17 cellular contexts compared by ENCODE assay signal in the genomic region with DNA sequence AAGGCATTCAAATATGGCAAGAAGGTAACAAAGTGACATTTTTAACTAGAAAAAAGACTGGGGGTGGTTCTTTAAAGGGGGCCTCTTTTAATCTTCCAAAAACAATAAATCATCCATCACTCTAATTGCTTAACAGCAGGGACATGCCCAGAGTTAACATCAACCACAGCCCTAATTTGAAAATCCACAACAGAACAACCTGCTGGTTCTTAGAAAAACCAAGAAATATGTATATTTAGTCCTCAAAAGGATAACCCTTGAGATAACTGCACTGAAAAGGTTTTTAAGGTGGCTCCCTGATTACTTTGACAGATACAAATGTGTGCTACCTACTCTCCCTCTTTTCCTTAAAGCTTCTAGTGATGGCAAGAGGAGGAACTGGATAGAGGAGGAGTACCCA. TPM values are rescaled to one million over a fixed set of nuclear protein-coding genes. Genes with fewer than 3 reads are reported as not detected.
DNase-seq lines count a peak whose midpoint lies in the region; ATAC-seq and TF ChIP-seq lines count a peak whose summit lies in the region.
"Had no signal": no experiment of that assay in that cellular context is flagged by ENCODE, and none has a peak within 500 bp of the region (broad histone marks: within the 10 kb centered on the region; RNA-seq: fewer than 3 reads in every experiment).

No MANE protein-coding gene starts in this region.

- peak overlapping the region; percentile 63 for H3K27ac Mint-ChIP-seq in activated CD4-positive, alpha-beta memory T cell treated with anti-CD3 and anti-CD28 coated beads, Interleukin-2, amount 10 ng/mL, durations not matched to agents 7 days and 5 days
- H3K27ac Mint-ChIP-seq in immature natural killer cell = peak overlapping the region; percentile 20 to 77 (median 52)
- H3K27ac Mint-ChIP-seq: IgD-negative memory B cell had no signal

- peaks cover 15% of the 10 kb centered on the region for H3K36me3 ChIP-seq in cardiac muscle cell
- H3K36me3 ChIP-seq in urinary bladder (ENCODE audit: insufficient read depth) = peaks cover 9% of the 10 kb centered on the region
- H3K36me3 ChIP-seq: right lobe of liver had no signal

- H3K4me1 ChIP-seq in cardiac muscle cell (ENCODE audit: low read depth) = peaks cover 38% of the 10 kb centered on the region
- H3K4me1 ChIP-seq in urinary bladder (ENCODE audit: insufficient read depth) = no peaks in the 10 kb centered on the region

- H3K9me3 ChIP-seq in cardiac muscle cell (ENCODE audit: low read depth) = no peaks in the 10 kb centered on the region
- H3K9me3 ChIP-seq: right lobe of liver had no signal

- H3K4me1 Mint-ChIP-seq in activated CD4-positive, alpha-beta memory T cell treated with anti-CD3 and anti-CD28 coated beads, Interleukin-2, amount 10 ng/mL, durations not matched to agents 7 days and 5 days = peaks cover 70% of the 10 kb centered on the region
- H3K4me1 Mint-ChIP-seq in immature natural killer cell = peaks cover 54 to 78% of the 10 kb centered on the region in 2 donors

- POLR2A ChIA-PET in activated CD4-positive, alpha-beta memory T cell treated with anti-CD3 and anti-CD28 coated beads, Interleukin-2, amount 10 ng/mL, durations not matched to agents 7 days and 5 days (lab: Charles Lee) = interaction anchor here (1.3 to 1.8 kb wide), 3 partner anchors 53 to 190 kb away, joined by 3 to 5 read pairs (median 5); no protein-coding TSS in a partner anchor

- TF ChIP-seq CTCF in cardiac muscle cell (IDR thresholded peaks at IDR 0.05; ENCODE audit: low read depth, low read length) = no peak

- TF ChIP-seq POLR2A in erythroblast (IDR thresholded peaks at IDR 0.05; ENCODE audit: low read length) = no peak

- H3K27me3 Mint-ChIP-seq in activated CD4-positive, alpha-beta memory T cell treated with anti-CD3 and anti-CD28 coated beads, Interleukin-2, amount 10 ng/mL, durations not matched to agents 7 days and 5 days = no peaks in the 10 kb centered on the region
- H3K27me3 Mint-ChIP-seq in immature natural killer cell (ENCODE audit: low read depth in 3 of 3) = peaks cover 0 to 1% (median 0%) of the 10 kb centered on the region in 3 donors
- H3K27me3 Mint-ChIP-seq: IgD-negative memory B cell had no signal

- H3K9me3 Mint-ChIP-seq in activated CD4-positive, alpha-beta memory T cell treated with anti-CD3 and anti-CD28 coated beads, Interleukin-2, amount 10 ng/mL, durations not matched to agents 7 days and 5 days = no peaks in the 10 kb centered on the region
- no peaks in the 10 kb centered on the region for H3K9me3 Mint-ChIP-seq in immature natural killer cell
- H3K9me3 Mint-ChIP-seq: IgD-negative memory B cell had no signal

- CTCF ChIA-PET in activated CD4-positive, alpha-beta memory T cell treated with anti-CD3 and anti-CD28 coated beads, Interleukin-2, amount 10 ng/mL, durations not matched to agents 7 days and 5 days (lab: Charles Lee) = interaction anchor here (7.8 kb wide), 1 partner anchor 67 kb away, joined by 53 read pairs; no protein-coding TSS in a partner anchor

- DNase-seq in cardiac muscle cell (ENCODE audit: low read depth in 1 of 2, low spot score in 1 of 2) = no peak
- no peak for DNase-seq in Right ventricle myocardium inferior (ENCODE audit: missing footprints)
- no peak for DNase-seq in activated CD4-positive, alpha-beta memory T cell treated with anti-CD3 and anti-CD28 coated beads, Interleukin-2, amount 10 ng/mL, durations not matched to agents 7 days and 5 days
- no peak for DNase-seq in immature natural killer cell
- no peak for DNase-seq in NCI-H69 (lab: John Stamatoyannopoulos, UW)
- DNase-seq in erythroblast (lab: John Stamatoyannopoulos, UW) = no peak
- DNase-seq: activated gamma-delta T cell; head of caudate nucleus; NCI-H2081; NCI-H510A treated with DMSO at 0.1 percent for 48 hours; nucleus accumbens; right lobe of liver; stimulated activated CD4-positive, alpha-beta T cell treated with anti-CD3 and anti-CD28 coated beads, Interleukin-1b, Interleukin-23, amount 100 ng/mL, for 48 hours had no signal

- ATAC-seq in Right ventricle myocardium inferior = no peak
- no peak for ATAC-seq in HG03342 (IDR thresholded peaks at IDR 0.05; ENCODE audit: unreplicated experiment)
- ATAC-seq: HCT116, right lobe of liver had no signal

- H3K36me3 Mint-ChIP-seq in activated CD4-positive, alpha-beta memory T cell treated with anti-CD3 and anti-CD28 coated beads, Interleukin-2, amount 10 ng/mL, durations not matched to agents 7 days and 5 days (ENCODE audit: low read depth) = peaks cover 76% of the 10 kb centered on the region
- H3K36me3 Mint-ChIP-seq in immature natural killer cell = peaks cover 0 to 25% (median 13%) of the 10 kb centered on the region in 3 donors

- H3K27ac ChIP-seq in cardiac muscle cell = peak overlapping the region; percentile 53
- peak overlapping the region; percentile 32 for H3K27ac ChIP-seq in urinary bladder (ENCODE audit: low read depth)
- H3K27ac ChIP-seq: right lobe of liver had no signal

- peak overlapping the region; percentile 12 for H3K4me3 Mint-ChIP-seq in activated CD4-positive, alpha-beta memory T cell treated with anti-CD3 and anti-CD28 coated beads, Interleukin-2, amount 10 ng/mL, durations not matched to agents 7 days and 5 days
- H3K4me3 Mint-ChIP-seq in immature natural killer cell = peak overlapping the region in 1 of 5 donors; percentile 33
- H3K4me3 Mint-ChIP-seq: IgD-negative memory B cell had no signal

- H3K4me3 ChIP-seq in cardiac muscle cell (no peak overlapping the region), urinary bladder (ENCODE audit: low read depth, low read length) (no peak overlapping the region)
- H3K4me3 ChIP-seq: right lobe of liver had no signal

- intact Hi-C loops in Right ventricle myocardium inferior (cut with DNase I) = no loop called here

- no peaks in the 10 kb centered on the region for H3K27me3 ChIP-seq in cardiac muscle cell
- H3K27me3 ChIP-seq: right lobe of liver had no signal

RNA-seq across cellular contexts. Expression of a gene that starts 54.4 kb away (rescaled TPM):
- 9.7 and 10.5 TPM in 2 replicates for total RNA-seq in cardiac muscle cell
- polyA plus RNA-seq in cardiac muscle cell = 18.3 and 26.2 TPM in 2 replicates
- total RNA-seq in Right ventricle myocardium inferior = 23.6 TPM
- total RNA-seq in activated CD4-positive, alpha-beta memory T cell treated with anti-CD3 and anti-CD28 coated beads, Interleukin-2, amount 10 ng/mL, durations not matched to agents 7 days and 5 days = 100 to 1,000 TPM; 106 to 109 TPM
- polyA plus RNA-seq in immature natural killer cell = 10 to 100 TPM; 13.1 to 40.3 (median 22.3) TPM
- 56.6 TPM for total RNA-seq in urinary bladder
- polyA plus RNA-seq in urinary bladder = 14.1 TPM
